In genomic region chr1:10808441-10808840, GRCh38 we compare ENCODE assay signal across 23 cellular contexts.
"Had no signal": no experiment of that assay in that cellular context is flagged by ENCODE, and none has a peak within 500 bp of the region (broad histone marks: within the 10 kb centered on the region; RNA-seq: fewer than 3 reads in every experiment).

No MANE protein-coding gene starts in this region.

- H3K9ac ChIP-seq: KMS-11 had no signal

- H3K9me3 ChIP-seq: SJSA1 had no signal

- DNase-seq: IMR-90, Kasumi-1, NCI-H1092, NCI-H1105 treated with DMSO at 0.1 percent for 48 hours, NCI-H1417 treated with DMSO at 0.1 percent for 48 hours, NCI-H146, NCI-H1694 treated with DMSO at 0.1 percent for 48 hours, NCI-H1930, NCI-H2081, NCI-H2107, NCI-H226, NCI-H446, NCI-H510A, NCI-H524 treated with DMSO at 0.1 percent for 48 hours, NCI-H69, NCI-H774, Right ventricle myocardium superior, RPMI8226, SIG-M5 had no signal

- H3K36me3 ChIP-seq: SJSA1 had no signal

- H3K27ac ChIP-seq: KMS-11, SJSA1, SK-N-MC had no signal

- FAIRE-seq: RCC 7860 had no signal

- H3K4me1 ChIP-seq: SJSA1 had no signal

- H3K4me2 ChIP-seq: KMS-11 had no signal

- H3K4me3 ChIP-seq: SJSA1, SK-N-MC had no signal
